1 cellular context compared by ENCODE assay signal in the genomic region with DNA sequence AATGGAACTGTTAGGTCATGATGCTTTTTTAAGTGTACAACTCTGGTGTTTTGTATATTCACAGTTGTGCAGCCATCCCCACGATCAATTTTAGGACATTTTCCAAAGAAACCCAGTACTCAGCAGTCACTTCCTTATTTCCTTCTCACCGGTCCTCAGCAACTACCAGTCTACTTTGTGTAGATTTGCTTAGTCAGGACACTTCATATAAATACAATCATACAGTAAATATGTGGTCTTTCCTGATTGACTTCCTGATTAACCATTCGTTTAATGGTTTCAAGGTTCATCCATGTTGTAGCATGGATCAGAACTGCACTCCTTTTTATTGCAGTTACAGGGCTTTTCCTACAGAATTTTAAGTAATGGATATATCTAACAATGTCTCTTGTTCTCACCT.
TF ChIP-seq lines count a peak whose summit lies in the region.

No MANE protein-coding gene starts in this region.

TF ChIP-seq in GM23338, 12 proteins besides CTCF, POLR2A, EP300 and RAD21 (continued from another document):
- TF ChIP-seq, protein P1, sequence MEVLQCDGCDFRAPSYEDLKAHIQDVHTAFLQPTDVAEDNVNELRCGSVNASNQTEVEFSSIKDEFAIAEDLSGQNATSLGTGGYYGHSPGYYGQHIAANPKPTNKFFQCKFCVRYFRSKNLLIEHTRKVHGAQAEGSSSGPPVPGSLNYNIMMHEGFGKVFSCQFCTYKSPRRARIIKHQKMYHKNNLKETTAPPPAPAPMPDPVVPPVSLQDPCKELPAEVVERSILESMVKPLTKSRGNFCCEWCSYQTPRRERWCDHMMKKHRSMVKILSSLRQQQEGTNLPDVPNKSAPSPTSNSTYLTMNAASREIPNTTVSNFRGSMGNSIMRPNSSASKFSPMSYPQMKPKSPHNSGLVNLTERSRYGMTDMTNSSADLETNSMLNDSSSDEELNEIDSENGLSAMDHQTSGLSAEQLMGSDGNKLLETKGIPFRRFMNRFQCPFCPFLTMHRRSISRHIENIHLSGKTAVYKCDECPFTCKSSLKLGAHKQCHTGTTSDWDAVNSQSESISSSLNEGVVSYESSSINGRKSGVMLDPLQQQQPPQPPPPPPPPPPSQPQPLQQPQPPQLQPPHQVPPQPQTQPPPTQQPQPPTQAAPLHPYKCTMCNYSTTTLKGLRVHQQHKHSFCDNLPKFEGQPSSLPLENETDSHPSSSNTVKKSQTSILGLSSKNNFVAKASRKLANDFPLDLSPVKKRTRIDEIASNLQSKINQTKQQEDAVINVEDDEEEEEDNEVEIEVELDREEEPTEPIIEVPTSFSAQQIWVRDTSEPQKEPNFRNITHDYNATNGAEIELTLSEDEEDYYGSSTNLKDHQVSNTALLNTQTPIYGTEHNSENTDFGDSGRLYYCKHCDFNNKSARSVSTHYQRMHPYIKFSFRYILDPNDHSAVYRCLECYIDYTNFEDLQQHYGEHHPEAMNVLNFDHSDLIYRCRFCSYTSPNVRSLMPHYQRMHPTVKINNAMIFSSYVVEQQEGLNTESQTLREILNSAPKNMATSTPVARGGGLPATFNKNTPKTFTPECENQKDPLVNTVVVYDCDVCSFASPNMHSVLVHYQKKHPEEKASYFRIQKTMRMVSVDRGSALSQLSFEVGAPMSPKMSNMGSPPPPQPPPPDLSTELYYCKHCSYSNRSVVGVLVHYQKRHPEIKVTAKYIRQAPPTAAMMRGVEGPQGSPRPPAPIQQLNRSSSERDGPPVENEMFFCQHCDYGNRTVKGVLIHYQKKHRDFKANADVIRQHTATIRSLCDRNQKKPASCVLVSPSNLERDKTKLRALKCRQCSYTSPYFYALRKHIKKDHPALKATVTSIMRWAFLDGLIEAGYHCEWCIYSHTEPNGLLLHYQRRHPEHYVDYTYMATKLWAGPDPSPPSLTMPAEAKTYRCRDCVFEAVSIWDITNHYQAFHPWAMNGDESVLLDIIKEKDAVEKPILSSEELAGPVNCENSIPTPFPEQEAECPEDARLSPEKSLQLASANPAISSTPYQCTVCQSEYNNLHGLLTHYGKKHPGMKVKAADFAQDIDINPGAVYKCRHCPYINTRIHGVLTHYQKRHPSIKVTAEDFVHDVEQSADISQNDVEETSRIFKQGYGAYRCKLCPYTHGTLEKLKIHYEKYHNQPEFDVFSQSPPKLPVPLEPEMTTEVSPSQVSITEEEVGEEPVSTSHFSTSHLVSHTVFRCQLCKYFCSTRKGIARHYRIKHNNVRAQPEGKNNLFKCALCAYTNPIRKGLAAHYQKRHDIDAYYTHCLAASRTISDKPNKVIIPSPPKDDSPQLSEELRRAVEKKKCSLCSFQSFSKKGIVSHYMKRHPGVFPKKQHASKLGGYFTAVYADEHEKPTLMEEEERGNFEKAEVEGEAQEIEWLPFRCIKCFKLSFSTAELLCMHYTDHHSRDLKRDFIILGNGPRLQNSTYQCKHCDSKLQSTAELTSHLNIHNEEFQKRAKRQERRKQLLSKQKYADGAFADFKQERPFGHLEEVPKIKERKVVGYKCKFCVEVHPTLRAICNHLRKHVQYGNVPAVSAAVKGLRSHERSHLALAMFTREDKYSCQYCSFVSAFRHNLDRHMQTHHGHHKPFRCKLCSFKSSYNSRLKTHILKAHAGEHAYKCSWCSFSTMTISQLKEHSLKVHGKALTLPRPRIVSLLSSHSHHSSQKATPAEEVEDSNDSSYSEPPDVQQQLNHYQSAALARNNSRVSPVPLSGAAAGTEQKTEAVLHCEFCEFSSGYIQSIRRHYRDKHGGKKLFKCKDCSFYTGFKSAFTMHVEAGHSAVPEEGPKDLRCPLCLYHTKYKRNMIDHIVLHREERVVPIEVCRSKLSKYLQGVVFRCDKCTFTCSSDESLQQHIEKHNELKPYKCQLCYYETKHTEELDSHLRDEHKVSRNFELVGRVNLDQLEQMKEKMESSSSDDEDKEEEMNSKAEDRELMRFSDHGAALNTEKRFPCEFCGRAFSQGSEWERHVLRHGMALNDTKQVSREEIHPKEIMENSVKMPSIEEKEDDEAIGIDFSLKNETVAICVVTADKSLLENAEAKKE (CRISPR knock-in tag; IDR thresholded peaks at IDR 0.05): no peak
- no peak for TF ChIP-seq JUNB (IDR thresholded peaks at IDR 0.05; ENCODE audit: unreplicated experiment)
- TF ChIP-seq ZNF114 (CRISPR knock-in tag; IDR thresholded peaks at IDR 0.05): no peak
- TF ChIP-seq NANOG (IDR thresholded peaks at IDR 0.05; ENCODE audit: borderline replicate concordance): no peak
- no peak for TF ChIP-seq EZH2phosphoT487 (IDR thresholded peaks at IDR 0.05; ENCODE audit: unreplicated experiment)
